In genomic region chr6:90296346-90297123, GRCh38 we compare ENCODE assay signal across 8 cellular contexts. TPM values are rescaled to one million over a fixed set of nuclear protein-coding genes. Genes with fewer than 3 reads are reported as not detected.
DNase-seq lines count a peak whose midpoint lies in the region; TF ChIP-seq lines count a peak whose summit lies in the region.

Gene BACH2, minus strand, starts transcription at chr6:90296843. Its CDS starts 287,999 bp downstream, at chr6:90008844.

- no peaks in the 10 kb centered on the region for H4K20me1 ChIP-seq in GM23248 (ENCODE audit: insufficient read depth)

- H2AFZ ChIP-seq in GM23248 = peak within 1 kb of the TSS; percentile 72

- no peak within 1 kb of the TSS for H3K9ac ChIP-seq in GM23248
- H3K9ac ChIP-seq in subcutaneous abdominal adipose tissue (ENCODE audit: low read length in 5 of 5) = peak within 1 kb of the TSS in 4 of 5 donors; percentile 25 to 61 (median 39)

- H3K4me3 ChIP-seq in GM23248 (peak within 1 kb of the TSS; percentile 64), SJSA1 (peak within 1 kb of the TSS; percentile 67), neutrophil (ENCODE audit: low read depth in 1 of 2, low read length in 1 of 2) (peak within 1 kb of the TSS; percentile 37 to 58), subcutaneous abdominal adipose tissue (ENCODE audit: low read depth in 1 of 5, low read length in 5 of 5) (peak within 1 kb of the TSS; percentile 72 to 81 (median 74))

- H3K4me1 ChIP-seq in GM23248 (ENCODE audit: insufficient read depth) (0 out of 2 replicates have a peak, but pooled peaks cover 4% of the 10 kb centered on the region), SJSA1 (replicated peaks) (peaks cover 18% of the 10 kb centered on the region), neutrophil (ENCODE audit: control insufficient read depth in 1 of 2, insufficient read depth in 1 of 2, low read depth in 1 of 2, low read length in 1 of 2) (peaks cover 17 to 28% of the 10 kb centered on the region in 2 experiments), subcutaneous abdominal adipose tissue (ENCODE audit: control insufficient read depth in 5 of 5, insufficient read depth in 5 of 5, low read length in 5 of 5) (peaks cover 0 to 22% (median 19%) of the 10 kb centered on the region in 5 donors)

- H3K79me2 ChIP-seq in GM23248 (ENCODE audit: insufficient read depth) = no peaks in the 10 kb centered on the region

- no peaks in the 10 kb centered on the region for H3F3A ChIP-seq in GM23248 (ENCODE audit: insufficient read depth)

- DNase-seq in DMS153 treated with DMSO at 0.1 percent for 48 hours (lab: John Stamatoyannopoulos, UW; ENCODE audit: unreplicated experiment) (peak; percentile 87), GM23248 (peak; percentile 93), LHCN-M2 (ENCODE audit: low read depth) (peak; percentile 61), SJSA1 (ENCODE audit: low read depth in 1 of 2, low spot score in 2 of 2) (peak; percentile 77 to 94), germinal center (ENCODE audit: low spot score) (peak; percentile 82)
- peak; percentile 75 to 95 (median 88) for DNase-seq in activated naive CD4-positive, alpha-beta T cell (lab: John Stamatoyannopoulos, UW)

- peak; percentile 10 for TF ChIP-seq CTCF in neutrophil (IDR thresholded peaks at IDR 0.05)

- in situ Hi-C loops in GM23248 (cut with MboI) = no loop called here

- H3K27ac ChIP-seq in GM23248 (no peak within 1 kb of the TSS), SJSA1 (peak within 1 kb of the TSS; percentile 34), neutrophil (no peak within 1 kb of the TSS), subcutaneous abdominal adipose tissue (ENCODE audit: low read depth, low read length) (no peak within 1 kb of the TSS)

- no peaks in the 10 kb centered on the region for H3K9me3 ChIP-seq in GM23248 (ENCODE audit: low read depth)
- 0 out of 2 replicates have a peak, but pooled peaks cover 3% of the 10 kb centered on the region for H3K9me3 ChIP-seq in SJSA1 (replicated peaks)
- H3K9me3 ChIP-seq in neutrophil = no peaks in the 10 kb centered on the region
- no peaks in the 10 kb centered on the region for H3K9me3 ChIP-seq in subcutaneous abdominal adipose tissue (ENCODE audit: control insufficient read depth in 5 of 5, low read length in 5 of 5)

- H3K9me2 ChIP-seq in GM23248 (ENCODE audit: insufficient read depth) = no peaks in the 10 kb centered on the region

- peaks cover 85% of the 10 kb centered on the region for H3K27me3 ChIP-seq in GM23248 (replicated peaks; ENCODE audit: insufficient read depth)
- H3K27me3 ChIP-seq in SJSA1 (replicated peaks) = no peaks in the 10 kb centered on the region; the same call in 1 of the 2 replicates
- peaks cover 99% of the 10 kb centered on the region for H3K27me3 ChIP-seq in neutrophil
- H3K27me3 ChIP-seq in subcutaneous abdominal adipose tissue (ENCODE audit: control insufficient read depth in 5 of 5, insufficient read depth in 4 of 5, low read length in 5 of 5) = peaks cover 0 to 19% (median 10%) of the 10 kb centered on the region in 5 donors

- H3K4me2 ChIP-seq in GM23248 (ENCODE audit: unreplicated experiment) = peak within 1 kb of the TSS; percentile 72

- WGBS in GM23248 (ENCODE audit: low coverage in 1 of 2, low lambda C conversion rate in 2 of 2, missing lambda C conversion rate in 2 of 2), 2 experiments = 1% methylated on average over 22 to 98 of the region's 112 CpGs

- H3K36me3 ChIP-seq in GM23248 (ENCODE audit: low read depth) (no peaks in the 10 kb centered on the region), SJSA1 (no peaks in the 10 kb centered on the region), neutrophil (no peaks in the 10 kb centered on the region), subcutaneous abdominal adipose tissue (ENCODE audit: control insufficient read depth in 5 of 5, insufficient read depth in 5 of 5, low read length in 5 of 5) (no peaks in the 10 kb centered on the region)

RNA-seq across cellular contexts. Expression of gene BACH2, which starts in this region (rescaled TPM):
- total RNA-seq in GM23248 (2014; rRNA removed; shearing (Covaris generic)) = under 0.01 TPM in 2 replicates
- polyA plus RNA-seq in GM23248 (2016; fragmentation: Nextera tagmentation; extraction: Ambion mirVana) = not detected in 2 replicates
- 0.06 TPM in 1 of 2 replicates, not detected in the other for total RNA-seq in LHCN-M2 (2014; rRNA removed)
- 0.11 TPM for polyA plus RNA-seq in LHCN-M2 (2012)
- total RNA-seq in SJSA1 (2014; rRNA removed; shearing (Covaris generic)) = 1.3 and 1.4 TPM in 2 replicates

Comparison
In these comparisons a context has a peak if more than half of its experiments do, and no peak if none do; other contexts are left out.
1. Peak in DNase-seq, H3K4me3 ChIP-seq and H3K4me2 ChIP-seq in GM23248; RNA of the gene not detected or under 1 TPM.
2. Peak in DNase-seq in LHCN-M2; RNA of the gene not detected or under 1 TPM.